8 cellular contexts compared by ENCODE assay signal in the genomic region with DNA sequence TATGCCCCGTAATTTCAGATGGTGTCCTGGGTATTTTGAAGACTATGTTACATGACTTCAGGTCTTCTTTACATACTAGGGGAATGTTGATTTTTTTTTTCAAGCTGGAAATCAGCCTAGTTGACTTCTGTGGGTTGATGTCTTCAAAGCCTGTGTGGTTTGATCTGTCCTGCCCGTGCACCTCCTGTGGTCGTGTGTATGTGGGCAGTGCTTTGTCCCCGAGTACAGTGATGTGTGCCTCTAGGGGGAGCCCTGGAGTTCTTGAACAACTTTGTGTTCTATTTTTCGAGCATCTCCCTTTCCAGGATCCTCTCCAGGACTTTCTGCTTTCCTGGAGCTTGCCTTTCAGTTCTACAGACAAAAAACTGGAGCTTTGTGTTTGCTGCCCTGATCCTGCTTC. TPM values are rescaled to one million over a fixed set of nuclear protein-coding genes. Genes with fewer than 3 reads are reported as not detected.
DNase-seq lines count a peak whose midpoint lies in the region; ATAC-seq and TF ChIP-seq lines count a peak whose summit lies in the region.

No MANE protein-coding gene starts in this region.

- H3K4me1 ChIP-seq in adrenal gland (replicated peaks in 1 of 2), result no peaks in the 10 kb centered on the region

- no peaks in the 10 kb centered on the region for H3K9me3 ChIP-seq in adrenal gland (replicated peaks in 1 of 3)

- no peak overlapping the region for H3K4me3 ChIP-seq in HFF-Myc (replicated peaks; ENCODE audit: low read depth, low read length)
- no peak overlapping the region for H3K4me3 ChIP-seq in adrenal gland

- DNase-seq in COLO668 (lab: John Stamatoyannopoulos, UW; ENCODE audit: unreplicated experiment), result peak; percentile 58
- DNase-seq in HFF-Myc (ENCODE audit: extremely low read depth, low read depth), result no peak
- peak; percentile 38 to 78 (median 59) for DNase-seq in adrenal gland
- DNase-seq in left kidney (ENCODE audit: low read depth, low spot score), result peak; percentile 34
- no peak for DNase-seq in A172 (ENCODE audit: low spot score)
- no peak for DNase-seq in dedifferentiated amniotic fluid mesenchymal stem cell (ENCODE audit: extremely low spot score)

- H3K27ac ChIP-seq in adrenal gland, result no peak overlapping the region

- H3K36me3 ChIP-seq in adrenal gland (replicated peaks in 1 of 2), result no peaks in the 10 kb centered on the region

- TF ChIP-seq POLR2A in adrenal gland (IDR thresholded peaks at IDR 0.05), result no peak

- WGBS in adrenal gland, 4 donors, result 36 to 41% (median 41%) methylated on average over 4 to 5 of the region's 5 CpGs

- ATAC-seq in HG02884 (IDR thresholded peaks at IDR 0.05; ENCODE audit: unreplicated experiment) (no peak), GM21737 (IDR thresholded peaks at IDR 0.05; ENCODE audit: unreplicated experiment) (no peak)

- TF ChIP-seq CTCF in HFF-Myc (IDR thresholded peaks at IDR 0.05; ENCODE audit: low read depth, low read length, missing control alignments) (peak; percentile 62), adrenal gland (IDR thresholded peaks at IDR 0.05) (peak in 5 of 6 experiments; percentile 39 to 56 (median 48))

- intact Hi-C loops in adrenal gland (cut with DNase I), result no loop called here

- no peaks in the 10 kb centered on the region for H3K27me3 ChIP-seq in adrenal gland

RNA-seq across cellular contexts. Expression of gene OBSCN, which starts 28.9 kb away (rescaled TPM):
- 10 to 100 TPM in 1 of 8 donors, 1 to 10 TPM in 7; 2.5 to 10.2 (median 6.7) TPM for total RNA-seq in adrenal gland
- polyA plus RNA-seq in adrenal gland, result 10 to 100 TPM in 1 of 3 donors, 1 to 10 TPM in 1, under 1 TPM in 1; 0.90 to 18.0 (median 6.3) TPM
- 9.9 and 11.5 TPM in 2 replicates for total RNA-seq in A172 (2014; rRNA removed; shearing (Covaris generic))

Comparison
In these comparisons a context has a peak if more than half of its experiments do, and no peak if none do; other contexts are left out.
1. DNase-seq: peak in COLO668 (single experiment), adrenal gland (7 of 7) and left kidney (single experiment); none in HFF-Myc (single experiment), A172 (single experiment) and dedifferentiated amniotic fluid mesenchymal stem cell (single experiment).